8 cellular contexts compared by ENCODE assay signal in the genomic region with DNA sequence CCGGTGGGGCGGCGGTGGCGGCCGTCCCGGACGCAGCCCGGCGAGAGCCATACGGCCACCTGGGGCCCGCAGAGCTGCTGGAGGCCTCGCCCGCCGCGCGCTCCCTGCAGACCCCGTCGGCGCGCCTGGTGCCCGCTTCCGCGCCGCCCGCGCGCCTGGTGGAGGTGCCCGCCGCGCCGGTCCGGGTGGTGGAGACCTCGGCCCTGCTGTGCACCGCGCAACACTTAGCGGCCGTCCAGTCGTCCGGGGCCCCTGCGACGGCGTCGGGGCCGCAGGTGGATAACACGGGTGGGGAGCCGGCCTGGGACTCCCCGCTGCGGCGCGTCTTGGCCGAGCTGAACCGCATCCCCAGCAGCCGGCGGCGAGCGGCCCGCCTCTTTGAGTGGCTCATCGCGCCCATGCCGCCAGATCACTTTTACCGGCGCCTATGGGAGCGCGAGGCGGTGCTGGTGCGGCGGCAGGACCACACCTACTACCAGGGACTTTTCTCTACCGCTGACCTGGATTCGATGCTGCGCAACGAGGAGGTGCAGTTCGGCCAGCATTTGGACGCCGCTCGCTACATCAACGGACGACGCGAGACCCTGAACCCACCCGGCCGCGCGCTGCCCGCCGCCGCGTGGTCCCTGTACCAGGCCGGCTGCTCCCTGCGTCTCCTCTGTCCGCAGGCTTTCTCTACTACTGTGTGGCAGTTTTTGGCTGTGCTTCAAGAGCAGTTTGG. TPM values are rescaled to one million over a fixed set of nuclear protein-coding genes. Genes with fewer than 3 reads are reported as not detected.
DNase-seq lines count a peak whose midpoint lies in the region; ATAC-seq lines count a peak whose summit lies in the region.

No MANE protein-coding gene starts in this region.

- H3K18ac ChIP-seq in mesendoderm (ENCODE audit: low read length), result peak overlapping the region; percentile 2

- peak overlapping the region; percentile 97 for H3K23ac ChIP-seq in mesendoderm (ENCODE audit: low read length)

- H3K27me3 ChIP-seq in mesendoderm (ENCODE audit: insufficient read depth, low read length, poor library complexity), result no peaks in the 10 kb centered on the region

- peak overlapping the region; percentile 95 for H3K4me2 ChIP-seq in mesendoderm (ENCODE audit: low read length)

- H3K36me3 ChIP-seq in mesendoderm (ENCODE audit: control insufficient read depth, insufficient read depth, low read length), result no peaks in the 10 kb centered on the region

- H3K56ac ChIP-seq in mesendoderm (ENCODE audit: low read length), result peak overlapping the region; percentile 99

- H2BK15ac ChIP-seq in mesendoderm (replicated peaks; ENCODE audit: low read depth), result no peak overlapping the region

- peak; percentile 51 for ATAC-seq in HG02973 (IDR thresholded peaks at IDR 0.05; ENCODE audit: unreplicated experiment)

- no CpG with 5 or more reads among the region's 90 CpGs for WGBS in mesendoderm (ENCODE audit: extremely low coverage, insufficient coverage, low lambda C conversion rate)

- DNase-seq in NCI-H2081 (lab: John Stamatoyannopoulos, UW) (peak; percentile 35 to 66), NCI-H2081 treated with DMSO at 0.1 percent for 48 hours (lab: John Stamatoyannopoulos, UW) (no peak), NCI-H2196 treated with DMSO at 0.1 percent for 48 hours (lab: John Stamatoyannopoulos, UW; ENCODE audit: unreplicated experiment) (peak; percentile 24), dermis microvascular lymphatic vessel endothelial cell (ENCODE audit: low read depth in 2 of 2) (peak; percentile 22 to 81), mesendoderm (peak; percentile 61)
- peak; percentile 43 to 45 for DNase-seq in activated CD4-positive, alpha-beta T cell treated with anti-CD3 and anti-CD28 coated beads, Interleukin-2, amount 50 U/mL, for 24 hours (ENCODE audit: low read depth in 1 of 2, low spot score in 1 of 2)
- peak; percentile 37 to 45 for DNase-seq in stimulated activated CD8-positive, alpha-beta memory T cell treated with anti-CD3 and anti-CD28 coated beads, Interleukin-2, amount 100 ng/mL, for 1 hour (ENCODE audit: low read depth in 2 of 2)

- H3K4me3 ChIP-seq in mesendoderm (ENCODE audit: low read length), result peak overlapping the region; percentile 90

- no peak overlapping the region for H2AK5ac ChIP-seq in mesendoderm (ENCODE audit: low read length)

- no peak overlapping the region for H3K27ac ChIP-seq in mesendoderm (ENCODE audit: low read depth, low read length)

- peaks cover 13% of the 10 kb centered on the region for H3K79me1 ChIP-seq in mesendoderm (ENCODE audit: low read length)

- peaks cover 13% of the 10 kb centered on the region for H3K79me2 ChIP-seq in mesendoderm (ENCODE audit: control insufficient read depth, insufficient read depth, low read length)

- no peak overlapping the region for H3K4ac ChIP-seq in mesendoderm (ENCODE audit: low read depth, low read length)

- H3K4me1 ChIP-seq in mesendoderm (ENCODE audit: control insufficient read depth, low read depth, low read length), result peaks cover 8% of the 10 kb centered on the region

- no peak overlapping the region for H2BK120ac ChIP-seq in mesendoderm (ENCODE audit: low read depth, low read length)

- H4K8ac ChIP-seq in mesendoderm (ENCODE audit: low read depth, low read length), result no peak overlapping the region

- H4K5ac ChIP-seq in mesendoderm (ENCODE audit: low read length), result no peak overlapping the region

- H3K9ac ChIP-seq in mesendoderm (ENCODE audit: low read length), result peak overlapping the region; percentile 98

- no peak overlapping the region for H2BK5ac ChIP-seq in mesendoderm (ENCODE audit: low read length)

RNA-seq across cellular contexts. Expression of a gene that starts 0.7 kb away (rescaled TPM):
- total RNA-seq in dermis microvascular lymphatic vessel endothelial cell, result 15.0 and 18.2 TPM in 2 replicates
- polyA plus RNA-seq in mesendoderm (2013, experiment 1 of 2), result 15.2 TPM
- 15.3 TPM for polyA plus RNA-seq in mesendoderm (2013, experiment 2 of 2)

RNA-seq across cellular contexts. Expression of a gene that starts 33.1 kb away (rescaled TPM):
- 53.1 and 72.8 TPM in 2 replicates for total RNA-seq in dermis microvascular lymphatic vessel endothelial cell
- polyA plus RNA-seq in mesendoderm (2013, experiment 1 of 2), result 46.8 TPM
- 43.6 TPM for polyA plus RNA-seq in mesendoderm (2013, experiment 2 of 2)

RNA-seq across cellular contexts. Expression of a gene that starts 45.5 kb away (rescaled TPM):
- total RNA-seq in dermis microvascular lymphatic vessel endothelial cell, result 1.2 and 1.8 TPM in 2 replicates
- polyA plus RNA-seq in mesendoderm (2013, experiment 1 of 2), result 0.97 TPM
- 0.64 TPM for polyA plus RNA-seq in mesendoderm (2013, experiment 2 of 2)
